23 cellular contexts compared by ENCODE assay signal in the genomic region with DNA sequence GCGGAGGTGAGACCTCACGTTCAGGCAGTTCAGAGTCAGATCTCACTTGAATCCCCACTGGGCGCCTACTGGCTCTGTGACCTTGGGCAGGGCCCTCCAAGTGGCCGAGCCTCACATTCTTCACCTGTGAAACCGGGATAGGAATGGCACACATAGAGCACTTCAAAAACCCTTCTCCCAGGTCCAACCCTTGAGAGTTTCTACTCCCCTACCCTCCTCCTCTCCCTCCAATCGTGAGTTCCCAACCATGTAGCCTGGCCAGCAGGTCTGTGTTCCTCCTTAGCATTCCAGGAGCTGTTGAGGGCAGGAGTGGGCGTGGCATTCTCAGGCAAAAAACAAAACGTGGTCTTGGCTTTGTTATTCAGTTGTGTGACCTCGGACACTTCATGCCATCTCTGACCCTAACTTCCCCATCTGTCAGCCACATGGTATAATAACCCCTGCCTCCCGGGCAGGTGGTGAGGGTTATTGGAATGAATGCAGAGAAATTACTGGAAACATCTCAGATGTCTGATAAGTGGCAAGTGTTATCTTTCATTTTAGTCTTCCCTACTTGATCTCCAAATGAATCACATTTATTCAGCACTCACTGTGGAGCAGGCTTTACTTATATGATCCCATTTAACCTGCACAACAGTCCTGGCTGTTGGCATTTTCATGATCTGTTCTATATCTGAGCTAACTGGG.
DNase-seq lines count a peak whose midpoint lies in the region; ATAC-seq and TF ChIP-seq lines count a peak whose summit lies in the region.
"Had no signal": no experiment of that assay in that cellular context is flagged by ENCODE, and none has a peak within 500 bp of the region (broad histone marks: within the 10 kb centered on the region; RNA-seq: fewer than 3 reads in every experiment).

No MANE protein-coding gene starts in this region.

- CTCF ChIA-PET in Caco-2 (lab: Charles Lee), result interaction anchor here (0.6 kb wide), 1 partner anchor 29 kb away, joined by 5 read pairs; no protein-coding TSS in a partner anchor
- CTCF ChIA-PET in CD8-positive, alpha-beta memory T cell (lab: Charles Lee), result no interaction called here

- POLR2A ChIA-PET in Caco-2 (lab: Charles Lee), result interaction anchor here (0.6 kb wide), 1 partner anchor 125 kb away, joined by 4 read pairs; no protein-coding TSS in a partner anchor
- POLR2A ChIA-PET in CD8-positive, alpha-beta memory T cell (lab: Charles Lee), result no interaction called here

- H3K4me3 Mint-ChIP-seq in Caco-2 (ENCODE audit: unreplicated experiment), result no peak overlapping the region
- no peak overlapping the region for H3K4me3 Mint-ChIP-seq in CD8-positive, alpha-beta memory T cell
- no peak overlapping the region for H3K4me3 Mint-ChIP-seq in activated T-helper 17 cell treated with anti-CD3 and anti-CD28 coated beads, Interleukin-2, amount 50 U/mL, for 72 hours
- H3K4me3 Mint-ChIP-seq: CD4-positive, CD25-positive, alpha-beta regulatory T cell; HFFc6 had no signal

- intact Hi-C loops in Caco-2 (cut with micrococcal nuclease; ENCODE audit: unreplicated experiment) (no loop called here), mucosa of descending colon (cut with DNase I, micrococcal nuclease) (no loop called here)

- ATAC-seq in activated T-helper 17 cell treated with anti-CD3 and anti-CD28 coated beads, Interleukin-2, amount 50 U/mL, for 72 hours (replicated peaks), result no peak
- ATAC-seq in mucosa of descending colon, result no peak
- ATAC-seq: Right ventricle myocardium inferior had no signal

- no peak overlapping the region for H3K27ac ChIP-seq in CD8-positive, alpha-beta memory T cell (ENCODE audit: low read depth, low read length)
- H3K27ac ChIP-seq: HL-60, Peyer's patch had no signal

- H3K36me3 ChIP-seq in Caco-2 (ENCODE audit: control insufficient read depth, insufficient read depth, low read length) (no peaks in the 10 kb centered on the region), HAP-1 (replicated peaks) (no peaks in the 10 kb centered on the region), mucosa of descending colon (ENCODE audit: low read depth) (no peaks in the 10 kb centered on the region)
- no peaks in the 10 kb centered on the region for H3K36me3 ChIP-seq in CD8-positive, alpha-beta memory T cell (ENCODE audit: insufficient read depth, low read length)
- H3K36me3 ChIP-seq: BE2C, MG63, Peyer's patch had no signal

- peaks cover 18% of the 10 kb centered on the region for H3K4me1 Mint-ChIP-seq in Caco-2 (ENCODE audit: low read depth, unreplicated experiment)
- H3K4me1 Mint-ChIP-seq in CD8-positive, alpha-beta memory T cell, result no peaks in the 10 kb centered on the region
- H3K4me1 Mint-ChIP-seq in activated T-helper 17 cell treated with anti-CD3 and anti-CD28 coated beads, Interleukin-2, amount 50 U/mL, for 72 hours, result no peaks in the 10 kb centered on the region

- no peaks in the 10 kb centered on the region for H3K27me3 Mint-ChIP-seq in Caco-2 (ENCODE audit: insufficient read depth, unreplicated experiment)
- H3K27me3 Mint-ChIP-seq in CD8-positive, alpha-beta memory T cell, result peaks cover 0 to 4% of the 10 kb centered on the region in 2 donors
- no peaks in the 10 kb centered on the region for H3K27me3 Mint-ChIP-seq in activated T-helper 17 cell treated with anti-CD3 and anti-CD28 coated beads, Interleukin-2, amount 50 U/mL, for 72 hours
- H3K27me3 Mint-ChIP-seq: CD4-positive, CD25-positive, alpha-beta regulatory T cell had no signal

- H3K27me3 ChIP-seq in Caco-2 (replicated peaks; ENCODE audit: control insufficient read depth, insufficient read depth, low read length) (no peaks in the 10 kb centered on the region), HAP-1 (ENCODE audit: low read depth) (no peaks in the 10 kb centered on the region)
- no peaks in the 10 kb centered on the region for H3K27me3 ChIP-seq in CD8-positive, alpha-beta memory T cell (ENCODE audit: insufficient read depth, low read length, poor library complexity, severe bottlenecking)
- H3K27me3 ChIP-seq: BE2C, MG63, Peyer's patch had no signal

- TF ChIP-seq CTCF in Caco-2 (IDR thresholded peaks at IDR 0.05; ENCODE audit: insufficient read depth in 1 of 2, low read depth in 1 of 2, low read length in 1 of 2, severe bottlenecking in 1 of 2, unreplicated experiment in 1 of 2) (no peak), mucosa of descending colon (IDR thresholded peaks at IDR 0.05) (no peak)

- H3K9me3 Mint-ChIP-seq in Caco-2 (ENCODE audit: unreplicated experiment), result peaks cover 9% of the 10 kb centered on the region
- peaks cover 0 to 1% (median 0%) of the 10 kb centered on the region in 5 donors for H3K9me3 Mint-ChIP-seq in CD8-positive, alpha-beta memory T cell
- peaks cover 4% of the 10 kb centered on the region for H3K9me3 Mint-ChIP-seq in activated T-helper 17 cell treated with anti-CD3 and anti-CD28 coated beads, Interleukin-2, amount 50 U/mL, for 72 hours

- BruUV-seq in Caco-2 (replicated peaks; lab: Mats Ljungman, UMichigan), result no TSS peak

- DNase-seq in Caco-2 (no peak), LoVo (ENCODE audit: low spot score) (peak; percentile 7), iPS DF 19.7 (ENCODE audit: low read depth, low spot score) (peak; percentile 9), myocyte (ENCODE audit: low read depth) (peak; percentile 32), HAP-1 (ENCODE audit: low spot score in 2 of 2) (no peak), mucosa of descending colon (no peak)
- no peak for DNase-seq in CD8-positive, alpha-beta memory T cell
- DNase-seq: BE2C; CD4-positive, CD25-positive, alpha-beta regulatory T cell; EL; GOT3; HFFc6; Karpas-422; MG63; NCI-H1048; NCI-H1436; NCI-H1930; NCI-H526; Peyer's patch had no signal

- H3K36me3 Mint-ChIP-seq in Caco-2 (ENCODE audit: insufficient read depth, unreplicated experiment), result peaks cover 6% of the 10 kb centered on the region
- no peaks in the 10 kb centered on the region for H3K36me3 Mint-ChIP-seq in CD8-positive, alpha-beta memory T cell
- H3K36me3 Mint-ChIP-seq in activated T-helper 17 cell treated with anti-CD3 and anti-CD28 coated beads, Interleukin-2, amount 50 U/mL, for 72 hours (ENCODE audit: low read depth), result no peaks in the 10 kb centered on the region
- H3K36me3 Mint-ChIP-seq: CD4-positive, CD25-positive, alpha-beta regulatory T cell; IgD-negative memory B cell had no signal

- in situ Hi-C loops in HAP-1 (cut with MboI; ENCODE audit: low sequenced_read_pairs), result no loop called here

- H3K9me3 ChIP-seq in Caco-2, result no peaks in the 10 kb centered on the region
- no peaks in the 10 kb centered on the region for H3K9me3 ChIP-seq in CD8-positive, alpha-beta memory T cell (ENCODE audit: low read length)
- H3K9me3 ChIP-seq in HAP-1, result no peaks in the 10 kb centered on the region
- no peaks in the 10 kb centered on the region for H3K9me3 ChIP-seq in mucosa of descending colon
- H3K9me3 ChIP-seq: BE2C, Peyer's patch had no signal

- peak overlapping the region; percentile 67 for H3K27ac Mint-ChIP-seq in Caco-2 (ENCODE audit: unreplicated experiment)
- no peak overlapping the region for H3K27ac Mint-ChIP-seq in CD8-positive, alpha-beta memory T cell
- H3K27ac Mint-ChIP-seq in activated T-helper 17 cell treated with anti-CD3 and anti-CD28 coated beads, Interleukin-2, amount 50 U/mL, for 72 hours, result no peak overlapping the region
- H3K27ac Mint-ChIP-seq: CD4-positive, CD25-positive, alpha-beta regulatory T cell; HFFc6 had no signal

- no peak overlapping the region for H3K4me3 ChIP-seq in Caco-2 (ENCODE audit: low read depth, low read length)
- H3K4me3 ChIP-seq in CD8-positive, alpha-beta memory T cell (ENCODE audit: low read length), result no peak overlapping the region
- H3K4me3 ChIP-seq in HAP-1, result no peak overlapping the region
- H3K4me3 ChIP-seq in mucosa of descending colon, result no peak overlapping the region
- H3K4me3 ChIP-seq: MG63, Peyer's patch had no signal

- H3K4me1 ChIP-seq in Caco-2 (peaks cover 21% of the 10 kb centered on the region), HAP-1 (no peaks in the 10 kb centered on the region), mucosa of descending colon (ENCODE audit: low read depth) (no peaks in the 10 kb centered on the region)
- no peaks in the 10 kb centered on the region for H3K4me1 ChIP-seq in CD8-positive, alpha-beta memory T cell (ENCODE audit: insufficient read depth, low read length)

Comparison
In these comparisons a context has a peak if more than half of its experiments do, and no peak if none do; other contexts are left out.
1. DNase-seq: peak in LoVo (single experiment), iPS DF 19.7 (single experiment) and myocyte (single experiment); none in Caco-2 (0 of 2), CD8-positive, alpha-beta memory T cell (0 of 5), HAP-1 (0 of 2) and mucosa of descending colon (0 of 3).